21 cellular contexts compared by ENCODE assay signal in the genomic region with DNA sequence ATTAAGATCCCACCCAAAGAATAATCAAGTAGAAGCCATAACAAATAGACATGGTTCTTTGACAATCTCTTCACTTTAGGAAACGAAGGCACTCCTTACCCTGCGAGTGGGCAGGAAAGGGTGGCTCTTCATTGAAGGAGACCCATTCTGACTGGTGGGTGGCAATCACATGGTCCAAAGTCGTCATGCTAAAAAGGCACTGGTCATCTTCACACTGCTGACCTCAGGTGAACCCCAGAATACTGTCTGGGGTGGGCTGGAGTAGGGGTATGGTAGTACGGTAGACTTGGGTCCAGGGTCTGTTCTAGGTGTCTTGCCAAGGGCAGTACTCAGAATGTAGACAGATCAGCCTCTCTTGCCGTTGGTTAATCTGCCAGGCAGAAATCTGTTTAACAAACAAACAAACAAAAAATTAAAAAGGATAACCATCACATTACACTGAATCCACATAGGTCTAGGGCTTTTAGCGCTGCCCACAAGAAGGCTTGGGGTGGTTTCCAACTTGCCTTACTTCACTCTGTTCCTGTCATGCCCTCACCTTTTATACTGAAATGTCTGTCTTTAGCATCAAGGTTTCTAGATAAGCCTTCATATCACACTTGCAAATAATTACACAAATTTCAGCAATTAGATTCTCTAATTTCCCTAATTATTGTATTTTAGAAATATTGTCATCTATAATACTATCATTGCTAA. TPM values are rescaled to one million over a fixed set of nuclear protein-coding genes. Genes with fewer than 3 reads are reported as not detected.
DNase-seq lines count a peak whose midpoint lies in the region; ATAC-seq and TF ChIP-seq lines count a peak whose summit lies in the region.
"Had no signal": no experiment of that assay in that cellular context is flagged by ENCODE, and none has a peak within 500 bp of the region (broad histone marks: within the 10 kb centered on the region; RNA-seq: fewer than 3 reads in every experiment).

No MANE protein-coding gene starts in this region.

- no peak overlapping the region for H3K4me3 ChIP-seq in KMS-11 (IDR thresholded peaks at IDR 0.05; ENCODE audit: insufficient read depth, low read depth, low read length)
- peak overlapping the region in 3 of 4 donors; percentile 1 to 44 (median 25) for H3K4me3 ChIP-seq in gastrocnemius medialis
- H3K4me3 ChIP-seq in A673 (ENCODE audit: low read depth, low read length, poor library complexity, severe bottlenecking), result no peak overlapping the region
- H3K4me3 ChIP-seq: GM23248, SK-N-MC had no signal

- peak overlapping the region; percentile 97 for H3K27ac ChIP-seq in KMS-11
- peak overlapping the region; percentile 96 for H3K27ac ChIP-seq in foreskin keratinocyte
- H3K27ac ChIP-seq in gastrocnemius medialis, result peak overlapping the region in 2 of 4 donors; percentile 89 to 95
- H3K27ac ChIP-seq in A673 (ENCODE audit: low read depth, low read length, poor library complexity, severe bottlenecking), result no peak overlapping the region
- H3K27ac ChIP-seq: GM23248, SK-N-MC had no signal

- H3K9ac ChIP-seq in KMS-11, result peak overlapping the region; percentile 94
- H3K9ac ChIP-seq: GM23248 had no signal

- CTCF ChIA-PET in MCF 10A (lab: Yijun Ruan, JAX) (interaction anchor here (0.7 to 1.3 kb wide), 2 partner anchors 8 to 129 kb away, joined by 3 to 4 read pairs; no protein-coding TSS in a partner anchor), A673 (lab: Charles Lee) (no interaction called here)

- H3K9me3 ChIP-seq in gastrocnemius medialis (no peaks in the 10 kb centered on the region), A673 (ENCODE audit: low read depth, low read length, poor library complexity, severe bottlenecking) (no peaks in the 10 kb centered on the region)
- H3K9me3 ChIP-seq: Caco-2 had no signal

- no peaks in the 10 kb centered on the region for H4K20me1 ChIP-seq in KMS-11 (ENCODE audit: insufficient read depth)

- H3K4me1 ChIP-seq in KMS-11 (ENCODE audit: low read depth, poor library complexity, severe bottlenecking) (peaks cover 72% of the 10 kb centered on the region), foreskin keratinocyte (peaks cover 61% of the 10 kb centered on the region), gastrocnemius medialis (peaks cover 42 to 43% of the 10 kb centered on the region in 2 donors), A673 (ENCODE audit: insufficient read depth, low read length, poor library complexity, severe bottlenecking) (peaks cover 15% of the 10 kb centered on the region)

- H3K27ac Mint-ChIP-seq in MCF 10A (ENCODE audit: low read depth, unreplicated experiment), result peak overlapping the region; percentile 99
- H3K27ac Mint-ChIP-seq: CD4-positive, alpha-beta T cell had no signal

- peaks cover 13% of the 10 kb centered on the region for H3K36me3 Mint-ChIP-seq in MCF 10A (ENCODE audit: insufficient read depth, unreplicated experiment)

- peaks cover 59% of the 10 kb centered on the region for H3K79me2 ChIP-seq in KMS-11 (ENCODE audit: insufficient read depth, low read depth)

- H2AFZ ChIP-seq in KMS-11 (ENCODE audit: low read depth), result no peak overlapping the region
- H2AFZ ChIP-seq: GM23248 had no signal

- in situ Hi-C loops in gastrocnemius medialis (cut with MboI; ENCODE audit: low sequenced_read_pairs in 4 of 4), result no loop called here

- no peak for TF ChIP-seq POLR2A in gastrocnemius medialis (IDR thresholded peaks at IDR 0.05)

- H3K27me3 ChIP-seq in KMS-11 (ENCODE audit: insufficient read depth, low read depth) (no peaks in the 10 kb centered on the region), foreskin keratinocyte (no peaks in the 10 kb centered on the region), gastrocnemius medialis (no peaks in the 10 kb centered on the region), A673 (replicated peaks; ENCODE audit: insufficient read depth, low read depth, low read length, poor library complexity) (no peaks in the 10 kb centered on the region)

- intact Hi-C loops in MCF 10A (cut with micrococcal nuclease) (no loop called here), gastrocnemius medialis (cut with DNase I; ENCODE audit: low total_unique reads) (no loop called here), A673 (cut with micrococcal nuclease; ENCODE audit: unreplicated experiment) (no loop called here)

- no peaks in the 10 kb centered on the region for H3K27me3 Mint-ChIP-seq in MCF 10A (ENCODE audit: insufficient read depth, unreplicated experiment)

- DNase-seq in MCF 10A (ENCODE audit: unreplicated experiment), result no peak
- no peak for DNase-seq in foreskin keratinocyte
- no peak for DNase-seq in gastrocnemius medialis
- no peak for DNase-seq in A673 (ENCODE audit: low spot score)
- DNase-seq in NCI-H510A (lab: John Stamatoyannopoulos, UW), result no peak
- DNase-seq: Caco-2; CD4-positive, alpha-beta T cell; DMS 273 treated with DMSO at 0.1 percent for 48 hours; DMS79 treated with DMSO at 0.1 percent for 48 hours; GM23248; HCEC 1CT; KG1; NCI-H2081 treated with DMSO at 0.1 percent for 48 hours; NCI-H446; NCI-H526 treated with DMSO at 0.1 percent for 48 hours; SHP77 treated with DMSO at 0.1 percent for 48 hours; SW 1271 had no signal

- no peak for ATAC-seq in foreskin keratinocyte
- no peak for ATAC-seq in gastrocnemius medialis
- ATAC-seq in GM19463 (IDR thresholded peaks at IDR 0.05; ENCODE audit: unreplicated experiment), result no peak

- TF ChIP-seq CTCF in KMS-11 (conservative IDR thresholded peaks at IDR 0.05; ENCODE audit: low read depth, low read length) (no peak), MCF 10A (IDR thresholded peaks at IDR 0.05; ENCODE audit: unreplicated experiment) (no peak), foreskin keratinocyte (conservative IDR thresholded peaks at IDR 0.05) (no peak), gastrocnemius medialis (IDR thresholded peaks at IDR 0.05 in 4 of 5, conservative IDR thresholded peaks at IDR 0.05 in 1 of 5) (no peak), A673 (conservative IDR thresholded peaks at IDR 0.05; ENCODE audit: low read depth, low read length) (no peak)

- peak overlapping the region; percentile 93 for H3K4me2 ChIP-seq in KMS-11

- H3K9me3 Mint-ChIP-seq in MCF 10A (ENCODE audit: unreplicated experiment), result no peaks in the 10 kb centered on the region
- H3K9me3 Mint-ChIP-seq: CD4-positive, alpha-beta T cell had no signal

- H3K36me3 ChIP-seq in KMS-11 (ENCODE audit: insufficient read depth) (peaks cover 20% of the 10 kb centered on the region; the same call in 1 of the 2 replicates), gastrocnemius medialis (peaks cover 0 to 21% of the 10 kb centered on the region in 2 donors), A673 (ENCODE audit: insufficient read depth, low read length, poor library complexity, severe bottlenecking) (no peaks in the 10 kb centered on the region)

- H3K4me1 Mint-ChIP-seq in MCF 10A (ENCODE audit: insufficient read depth, unreplicated experiment), result peaks cover 41% of the 10 kb centered on the region

- POLR2A ChIA-PET in MCF 10A (lab: Yijun Ruan, JAX), result interaction anchor here (0.7 to 6.3 kb wide), 18 partner anchors 8 to 87 kb away, joined by 3 to 78 read pairs (median 6); no protein-coding TSS in a partner anchor
- POLR2A ChIA-PET in A673 (lab: Charles Lee; ENCODE audit: low non-redundant PET), result no interaction called here

- peak overlapping the region; percentile 36 for H3K4me3 Mint-ChIP-seq in MCF 10A (ENCODE audit: unreplicated experiment)
- H3K4me3 Mint-ChIP-seq: CD4-positive, alpha-beta T cell had no signal

- BruUV-seq in MCF 10A (replicated peaks; lab: Mats Ljungman, UMichigan) (no TSS peak), A673 (replicated peaks; lab: Mats Ljungman, UMichigan) (no TSS peak)

RNA-seq across cellular contexts. Expression of gene STON2, which starts 1.8 kb away (rescaled TPM):
- total RNA-seq in MCF 10A (2022) (20.9 and 23.5 TPM in 2 replicates), foreskin keratinocyte (119 and 228 TPM in 2 replicates), gastrocnemius medialis (100 to 1,000 TPM in 3 of 4 donors, 10 to 100 TPM in 1; 60.2 to 198 (median 161) TPM), A673 (2021) (8.6 and 13.4 TPM in 2 replicates)
- polyA plus RNA-seq in foreskin keratinocyte, result 15.9 and 28.9 TPM in 2 replicates
- total RNA-seq: CD4-positive, alpha-beta T cell; GM23248 had no signal
- polyA plus RNA-seq: BJ had no signal

Comparison
In these comparisons a context has a peak if more than half of its experiments do, and no peak if none do; other contexts are left out.
1. H3K4me3 ChIP-seq: peak in gastrocnemius medialis (3 of 4); none in KMS-11 (single experiment) and A673 (single experiment).